Comparison of ENCODE assay signal across 13 cellular contexts in genomic region chr4:150890246-150890645, GRCh38.
"Had no signal": no experiment of that assay in that cellular context is flagged by ENCODE, and none has a peak within 500 bp of the region (broad histone marks: within the 10 kb centered on the region; RNA-seq: fewer than 3 reads in every experiment).

No MANE protein-coding gene starts in this region.

- H3K4me1 Mint-ChIP-seq: neural progenitor cell had no signal

- H3K27ac Mint-ChIP-seq: activated CD4-positive, alpha-beta T cell treated with anti-CD3 and anti-CD28 coated beads, Interleukin-2, amount 10 ng/mL, durations not matched to agents 7 days and 5 days; activated naive CD8-positive, alpha-beta T cell treated with anti-CD3 and anti-CD28 coated beads, Interleukin-2, amount 10 ng/mL, durations not matched to agents 7 days and 5 days; neural progenitor cell had no signal

- DNase-seq: activated CD4-positive, alpha-beta T cell treated with anti-CD3 and anti-CD28 coated beads, Interleukin-2, amount 10 ng/mL, durations not matched to agents 7 days and 5 days; activated CD4-positive, CD25-positive, alpha-beta regulatory T cell; activated effector memory CD4-positive, alpha-beta T cell treated with anti-CD3 and anti-CD28 coated beads, Interleukin-2, amount 50 U/mL, for 16 hours; activated naive CD8-positive, alpha-beta T cell treated with anti-CD3 and anti-CD28 coated beads, Interleukin-2, amount 10 ng/mL, durations not matched to agents 7 days and 5 days; activated T-cell treated with anti-CD3 and anti-CD28 coated beads for 4 hours; colonic mucosa; effector CD8-positive, alpha-beta T cell; pancreas; stimulated activated CD4-positive, alpha-beta T cell treated with anti-CD3 and anti-CD28 coated beads, Interleukin-4, amount 100 ng/mL, for 1 hour; stimulated activated CD8-positive, alpha-beta memory T cell treated with anti-CD3 and anti-CD28 coated beads, Interleukin-4, amount 100 ng/mL, for 48 hours; stimulated activated naive CD8-positive, alpha-beta T cell treated with anti-CD3 and anti-CD28 coated beads, Interleukin-15, Interleukin-2, amounts not matched to agents 100 U/mL and 50 U/mL, for 24 hours; upper lobe of left lung had no signal

- H3K9me3 Mint-ChIP-seq: activated CD4-positive, alpha-beta T cell treated with anti-CD3 and anti-CD28 coated beads, Interleukin-2, amount 10 ng/mL, durations not matched to agents 7 days and 5 days; neural progenitor cell had no signal

- H3K4me3 Mint-ChIP-seq: activated CD4-positive, alpha-beta T cell treated with anti-CD3 and anti-CD28 coated beads, Interleukin-2, amount 10 ng/mL, durations not matched to agents 7 days and 5 days; activated naive CD8-positive, alpha-beta T cell treated with anti-CD3 and anti-CD28 coated beads, Interleukin-2, amount 10 ng/mL, durations not matched to agents 7 days and 5 days; neural progenitor cell had no signal

- ATAC-seq: stimulated activated naive CD8-positive, alpha-beta T cell treated with anti-CD3 and anti-CD28 coated beads, Interleukin-15, Interleukin-2, amounts not matched to agents 100 U/mL and 50 U/mL, for 24 hours had no signal

- H3K27me3 Mint-ChIP-seq: activated CD4-positive, alpha-beta T cell treated with anti-CD3 and anti-CD28 coated beads, Interleukin-2, amount 10 ng/mL, durations not matched to agents 7 days and 5 days; activated naive CD8-positive, alpha-beta T cell treated with anti-CD3 and anti-CD28 coated beads, Interleukin-2, amount 10 ng/mL, durations not matched to agents 7 days and 5 days had no signal
